8 cellular contexts compared by ENCODE assay signal in the genomic region with DNA sequence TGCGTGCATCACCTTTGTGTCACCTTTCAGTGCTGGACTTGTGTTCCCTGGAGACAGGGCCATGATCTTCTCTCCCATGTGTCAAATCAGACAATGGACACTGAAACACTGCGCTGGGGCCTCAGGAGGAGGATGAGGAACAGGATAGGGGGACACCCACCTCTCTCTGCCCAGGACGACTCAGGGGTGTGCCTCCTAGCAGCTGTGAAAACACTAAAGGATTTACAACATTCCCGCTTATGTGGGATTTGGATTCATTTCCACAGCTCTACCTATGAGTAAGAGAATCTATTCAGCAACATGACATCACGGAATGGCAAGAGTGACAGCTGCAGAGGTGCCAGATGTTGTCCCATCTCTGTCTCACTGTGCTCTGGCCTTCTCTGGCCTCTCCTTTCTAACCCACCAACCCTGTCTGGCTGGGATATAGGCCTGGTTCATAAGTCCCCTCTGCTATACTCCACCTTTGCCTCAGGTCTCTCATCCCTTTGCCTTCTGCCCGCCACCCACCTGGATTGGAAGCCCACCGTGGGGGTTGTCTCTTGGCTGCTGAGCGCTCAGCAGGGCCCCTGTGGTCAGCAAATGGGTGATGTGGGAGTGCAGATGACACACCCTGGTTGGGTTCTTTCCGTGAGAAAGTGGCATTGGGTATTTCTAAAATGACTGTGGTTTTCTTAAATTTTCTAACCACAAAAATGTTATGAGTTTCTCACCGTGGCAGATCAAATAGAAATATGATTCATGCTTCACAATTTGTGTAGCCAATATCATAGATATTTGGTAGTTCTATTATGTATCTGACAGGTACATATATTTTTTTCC. TPM values are rescaled to one million over a fixed set of nuclear protein-coding genes. Genes with fewer than 3 reads are reported as not detected.
A peak's percentile ranks its signal among the peaks of the same experiment; 100 is the strongest.
DNase-seq lines count a peak whose midpoint lies in the region; ATAC-seq and TF ChIP-seq lines count a peak whose summit lies in the region.

No MANE protein-coding gene starts in this region.

- H3K36me3 ChIP-seq in transverse colon: no peaks in the 10 kb centered on the region
- H3K36me3 ChIP-seq in heart right ventricle: no peaks in the 10 kb centered on the region

- H3K27me3 ChIP-seq in transverse colon (no peaks in the 10 kb centered on the region), heart right ventricle (no peaks in the 10 kb centered on the region)

- no peaks in the 10 kb centered on the region for H3K36me3 Mint-ChIP-seq in stimulated activated naive B cell treated with anti-CD40 and anti-IgM and Interleukin-4, amounts not matched to agents 10 μg/mL and 1 μg/mL and 100 μg/mL, for 72 hours

- WGBS in transverse colon (ENCODE audit: low coverage in 1 of 2), 2 donors: 53 to 56% methylated on average over 2 to 10 of the region's 10 CpGs
- 74 to 80% methylated on average over 10 of the region's 10 CpGs for WGBS in heart right ventricle, 2 donors

- no peak for TF ChIP-seq EP300 in transverse colon (IDR thresholded peaks at IDR 0.05; ENCODE audit: low read depth)

- peaks cover 8 to 13% of the 10 kb centered on the region in 2 donors for H3K4me1 Mint-ChIP-seq in stimulated activated naive B cell treated with anti-CD40 and anti-IgM and Interleukin-4, amounts not matched to agents 10 μg/mL and 1 μg/mL and 100 μg/mL, for 72 hours

- peaks cover 0 to 5% of the 10 kb centered on the region in 2 donors for H3K9me3 Mint-ChIP-seq in stimulated activated naive B cell treated with anti-CD40 and anti-IgM and Interleukin-4, amounts not matched to agents 10 μg/mL and 1 μg/mL and 100 μg/mL, for 72 hours

- H3K4me3 ChIP-seq in transverse colon (no peak overlapping the region), heart right ventricle (no peak overlapping the region)

- H3K4me3 Mint-ChIP-seq in stimulated activated naive B cell treated with anti-CD40 and anti-IgM and Interleukin-4, amounts not matched to agents 10 μg/mL and 1 μg/mL and 100 μg/mL, for 72 hours: no peak overlapping the region

- intact Hi-C loops in transverse colon (cut with DNase I; ENCODE audit: low total_unique reads) (no loop called here), heart right ventricle (cut with DNase I) (no loop called here)

- TF ChIP-seq CTCF in transverse colon (IDR thresholded peaks at IDR 0.05) (no peak), heart right ventricle (IDR thresholded peaks at IDR 0.05) (no peak)

- H3K27ac Mint-ChIP-seq in stimulated activated naive B cell treated with anti-CD40 and anti-IgM and Interleukin-4, amounts not matched to agents 10 μg/mL and 1 μg/mL and 100 μg/mL, for 72 hours: peak overlapping the region; percentile 75

- peaks cover 28 to 30% of the 10 kb centered on the region in 2 donors for H3K27me3 Mint-ChIP-seq in stimulated activated naive B cell treated with anti-CD40 and anti-IgM and Interleukin-4, amounts not matched to agents 10 μg/mL and 1 μg/mL and 100 μg/mL, for 72 hours

- peak; percentile 18 for DNase-seq in CD1c-positive myeloid dendritic cell (ENCODE audit: extremely low spot score)
- peak; percentile 22 for DNase-seq in activated CD4-positive, alpha-beta T cell treated with anti-CD3 and anti-CD28 coated beads for 1 hour
- DNase-seq in epithelial cell of prostate (ENCODE audit: low read depth, low spot score): peak; percentile 53
- DNase-seq in stimulated activated naive B cell treated with anti-CD40 and anti-IgM and Interleukin-4, amounts not matched to agents 10 μg/mL and 1 μg/mL and 100 μg/mL, for 72 hours: peak; percentile 18
- DNase-seq in NCI-H446 (lab: John Stamatoyannopoulos, UW): no peak
- no peak for DNase-seq in transverse colon
- DNase-seq in heart right ventricle: no peak

- no peak for TF ChIP-seq POLR2A in transverse colon (IDR thresholded peaks at IDR 0.05)

- peak overlapping the region; percentile 26 for H3K27ac ChIP-seq in epithelial cell of prostate
- no peak overlapping the region for H3K27ac ChIP-seq in transverse colon
- no peak overlapping the region for H3K27ac ChIP-seq in heart right ventricle

- H3K4me1 ChIP-seq in transverse colon (no peaks in the 10 kb centered on the region), heart right ventricle (peaks cover 0 to 4% (median 0%) of the 10 kb centered on the region in 9 donors)

- in situ Hi-C loops in transverse colon (cut with MboI; ENCODE audit: low pct_ligation_motif_present in 1 of 4, low pct_unique_long_range_greater_than_20kb in 1 of 4, low sequenced_read_pairs in 3 of 4): no loop called here

- ATAC-seq in HG03039 (IDR thresholded peaks at IDR 0.05; ENCODE audit: unreplicated experiment) (peak; percentile 68), heart right ventricle (no peak)
- ATAC-seq in stimulated activated naive B cell treated with anti-CD40 and anti-IgM and Interleukin-4, amounts not matched to agents 10 μg/mL and 1 μg/mL and 100 μg/mL, for 72 hours (replicated peaks): peak; percentile 84 to 89

- H3K9me3 ChIP-seq in transverse colon (no peaks in the 10 kb centered on the region), heart right ventricle (no peaks in the 10 kb centered on the region)

RNA-seq across cellular contexts. Expression of a gene that starts 47.1 kb away (rescaled TPM):
- total RNA-seq in transverse colon (1 to 10 TPM in 3 of 4 donors, not detected in 1; 1.9 to 9.4 (median 3.8) TPM), heart right ventricle (1 to 10 TPM in 8 of 10 donors, under 1 TPM in 2; 0.91 to 5.0 (median 1.5) TPM)
- polyA plus RNA-seq in heart right ventricle: 1 to 10 TPM in 1 of 2 donors, under 1 TPM in 1; 0.45 to 1.1 TPM

Comparison
In these comparisons a context has a peak if more than half of its experiments do, and no peak if none do; other contexts are left out.
1. DNase-seq: peak in CD1c-positive myeloid dendritic cell (single experiment), activated CD4-positive, alpha-beta T cell treated with anti-CD3 and anti-CD28 coated beads for 1 hour (single experiment), epithelial cell of prostate (single experiment) and stimulated activated naive B cell treated with anti-CD40 and anti-IgM and Interleukin-4, amounts not matched to agents 10 μg/mL and 1 μg/mL and 100 μg/mL, for 72 hours (single experiment); none in NCI-H446 (0 of 2), transverse colon (single experiment) and heart right ventricle (0 of 2).
2. ATAC-seq: peak in HG03039 (single experiment) and stimulated activated naive B cell treated with anti-CD40 and anti-IgM and Interleukin-4, amounts not matched to agents 10 μg/mL and 1 μg/mL and 100 μg/mL, for 72 hours (2 of 2); none in heart right ventricle (0 of 8).